9 cellular contexts compared by ENCODE assay signal in genomic region chr15:26890451-26890850, GRCh38. TPM values are rescaled to one million over a fixed set of nuclear protein-coding genes. Genes with fewer than 3 reads are reported as not detected.
"Had no signal": no experiment of that assay in that cellular context is flagged by ENCODE, and none has a peak within 500 bp of the region (broad histone marks: within the 10 kb centered on the region; RNA-seq: fewer than 3 reads in every experiment).

No MANE protein-coding gene starts in this region.

- ATAC-seq: HCT116, HepG2 had no signal

- H3K27ac ChIP-seq: GM23248, HL-60 had no signal

- DNase-seq: GM23248, GOT3, H7, HFFc6, KBM-7 had no signal

- H3K4me3 Mint-ChIP-seq: HFFc6, IgD-negative memory B cell had no signal

- H3K27ac Mint-ChIP-seq: HFFc6, IgD-negative memory B cell had no signal

RNA-seq across cellular contexts. Expression of gene GABRA5, which starts 23.6 kb away (rescaled TPM):
- total RNA-seq: HepG2 had no signal
